In genomic region chr11:34997872-34998548, GRCh38 we compare ENCODE assay signal across 9 cellular contexts.
DNase-seq lines count a peak whose midpoint lies in the region; ATAC-seq lines count a peak whose summit lies in the region.
"Had no signal": no experiment of that assay in that cellular context is flagged by ENCODE, and none has a peak within 500 bp of the region (broad histone marks: within the 10 kb centered on the region; RNA-seq: fewer than 3 reads in every experiment).

No MANE protein-coding gene starts in this region.

- peak overlapping the region; percentile 90 for H3K27ac Mint-ChIP-seq in activated naive CD4-positive, alpha-beta T cell treated with anti-CD3 and anti-CD28 coated beads, Interleukin-2, amount 50 U/mL, for 24 hours

- ATAC-seq in GM18907 (IDR thresholded peaks at IDR 0.05; ENCODE audit: unreplicated experiment) (no peak), GM21423 (IDR thresholded peaks at IDR 0.05; ENCODE audit: unreplicated experiment) (no peak)

- H3K27me3 Mint-ChIP-seq in activated naive CD4-positive, alpha-beta T cell treated with anti-CD3 and anti-CD28 coated beads, Interleukin-2, amount 50 U/mL, for 24 hours, result no peaks in the 10 kb centered on the region

- peaks cover 37% of the 10 kb centered on the region for H3K4me1 Mint-ChIP-seq in activated naive CD4-positive, alpha-beta T cell treated with anti-CD3 and anti-CD28 coated beads, Interleukin-2, amount 50 U/mL, for 24 hours

- H3K9me3 Mint-ChIP-seq in activated naive CD4-positive, alpha-beta T cell treated with anti-CD3 and anti-CD28 coated beads, Interleukin-2, amount 50 U/mL, for 24 hours, result no peaks in the 10 kb centered on the region
- H3K9me3 Mint-ChIP-seq: activated naive CD4-positive, alpha-beta T cell treated with anti-CD3 and anti-CD28 coated beads, Interleukin-2, amount 50 U/mL, for 72 hours had no signal

- peaks cover 3% of the 10 kb centered on the region for H3K36me3 Mint-ChIP-seq in activated naive CD4-positive, alpha-beta T cell treated with anti-CD3 and anti-CD28 coated beads, Interleukin-2, amount 50 U/mL, for 24 hours
- H3K36me3 Mint-ChIP-seq: activated naive CD4-positive, alpha-beta T cell treated with anti-CD3 and anti-CD28 coated beads, Interleukin-2, amount 50 U/mL, for 72 hours had no signal

- no peak for DNase-seq in activated naive CD4-positive, alpha-beta T cell treated with anti-CD3 and anti-CD28 coated beads, Interleukin-2, amount 50 U/mL, for 16 hours
- DNase-seq in SKM-1 (lab: John Stamatoyannopoulos, UW; ENCODE audit: unreplicated experiment), result peak; percentile 39
- DNase-seq in fibroblast of gingiva (ENCODE audit: low read depth), result peak; percentile 41
- DNase-seq in superior temporal gyrus (ENCODE audit: extremely low spot score), result peak; percentile 44
- no peak for DNase-seq in stimulated activated CD4-positive, alpha-beta T cell treated with anti-CD3 and anti-CD28 coated beads, Interleukin-4, amount 100 ng/mL, for 1 hour

- peak overlapping the region; percentile 69 for H3K4me3 Mint-ChIP-seq in activated naive CD4-positive, alpha-beta T cell treated with anti-CD3 and anti-CD28 coated beads, Interleukin-2, amount 50 U/mL, for 24 hours

Comparison
In these comparisons a context has a peak if more than half of its experiments do, and no peak if none do; other contexts are left out.
1. DNase-seq: peak in SKM-1 (single experiment), fibroblast of gingiva (single experiment) and superior temporal gyrus (single experiment); none in activated naive CD4-positive, alpha-beta T cell treated with anti-CD3 and anti-CD28 coated beads, Interleukin-2, amount 50 U/mL, for 16 hours (single experiment) and stimulated activated CD4-positive, alpha-beta T cell treated with anti-CD3 and anti-CD28 coated beads, Interleukin-4, amount 100 ng/mL, for 1 hour (single experiment).